Comparison of ENCODE assay signal across 9 cellular contexts in genomic region chr9:114958021-114958846, GRCh38. TPM values are rescaled to one million over a fixed set of nuclear protein-coding genes. Genes with fewer than 3 reads are reported as not detected.
DNase-seq lines count a peak whose midpoint lies in the region; ATAC-seq and TF ChIP-seq lines count a peak whose summit lies in the region.
"Had no signal": no experiment of that assay in that cellular context is flagged by ENCODE, and none has a peak within 500 bp of the region (broad histone marks: within the 10 kb centered on the region; RNA-seq: fewer than 3 reads in every experiment).

No MANE protein-coding gene starts in this region.

- H3K27ac Mint-ChIP-seq in stimulated activated naive CD8-positive, alpha-beta T cell treated with anti-CD3 and anti-CD28 coated beads, Interleukin-15, amount 100 ng/mL, for 72 hours = peak overlapping the region; percentile 98

- H3K36me3 ChIP-seq in mucosa of descending colon (ENCODE audit: low read depth) (no peaks in the 10 kb centered on the region), prostate gland (no peaks in the 10 kb centered on the region)

- H3K9me3 Mint-ChIP-seq in stimulated activated naive CD8-positive, alpha-beta T cell treated with anti-CD3 and anti-CD28 coated beads, Interleukin-15, amount 100 ng/mL, for 72 hours = peaks cover 42 to 44% of the 10 kb centered on the region in 2 donors

- peak; percentile 31 for ATAC-seq in mucosa of descending colon
- ATAC-seq in stimulated activated naive CD8-positive, alpha-beta T cell treated with anti-CD3 and anti-CD28 coated beads, Interleukin-15, amount 100 ng/mL, for 72 hours = peak; percentile 92
- ATAC-seq in GM18858 (IDR thresholded peaks at IDR 0.05; ENCODE audit: unreplicated experiment) = no peak
- no peak for ATAC-seq in GM19035 (IDR thresholded peaks at IDR 0.05; ENCODE audit: unreplicated experiment)

- H3K4me3 Mint-ChIP-seq in stimulated activated naive CD8-positive, alpha-beta T cell treated with anti-CD3 and anti-CD28 coated beads, Interleukin-15, amount 100 ng/mL, for 72 hours = peak overlapping the region; percentile 82 to 86

- TF ChIP-seq CTCF in mucosa of descending colon (IDR thresholded peaks at IDR 0.05) (no peak), prostate gland (IDR thresholded peaks at IDR 0.05) (no peak)

- H3K9me3 ChIP-seq in mucosa of descending colon (peaks cover 11% of the 10 kb centered on the region), prostate gland (no peaks in the 10 kb centered on the region)

- no peaks in the 10 kb centered on the region for H3K27me3 ChIP-seq in prostate gland (replicated peaks; ENCODE audit: insufficient read depth)

- DNase-seq in NOMO-1 (lab: John Stamatoyannopoulos, UW; ENCODE audit: unreplicated experiment in 2 of 2) (peak; percentile 84 to 87), mucosa of descending colon (peak in 2 of 3 donors; percentile 20 to 53), NCI-H524 (lab: John Stamatoyannopoulos, UW) (no peak), prostate gland (ENCODE audit: low spot score) (no peak)
- DNase-seq in activated T-helper 9 cell treated with anti-CD3 and anti-CD28 coated beads, Interleukin-2, amount 50 U/mL, for 16 hours (ENCODE audit: low read depth) = peak; percentile 17
- peak; percentile 59 to 72 for DNase-seq in stimulated activated naive CD8-positive, alpha-beta T cell treated with anti-CD3 and anti-CD28 coated beads, Interleukin-15, amount 100 ng/mL, for 72 hours

- no peaks in the 10 kb centered on the region for H3K4me1 ChIP-seq in mucosa of descending colon (ENCODE audit: low read depth)
- H3K4me1 ChIP-seq in prostate gland (replicated peaks) = no peaks in the 10 kb centered on the region

- H3K4me1 Mint-ChIP-seq in stimulated activated naive CD8-positive, alpha-beta T cell treated with anti-CD3 and anti-CD28 coated beads, Interleukin-15, amount 100 ng/mL, for 72 hours = peaks cover 84% of the 10 kb centered on the region

- TF ChIP-seq POLR2A in prostate gland (IDR thresholded peaks at IDR 0.05) = no peak

- H3K4me3 ChIP-seq in mucosa of descending colon = no peak overlapping the region
- no peak overlapping the region for H3K4me3 ChIP-seq in prostate gland

- H3K27ac ChIP-seq in prostate gland = no peak overlapping the region

- no peaks in the 10 kb centered on the region for H3K27me3 Mint-ChIP-seq in stimulated activated naive CD8-positive, alpha-beta T cell treated with anti-CD3 and anti-CD28 coated beads, Interleukin-15, amount 100 ng/mL, for 72 hours

- WGBS in prostate gland = 82% methylated on average over 12 of the region's 12 CpGs

- intact Hi-C loops in mucosa of descending colon (cut with DNase I, micrococcal nuclease) = no loop called here
- intact Hi-C loops in prostate gland (cut with DNase I) = no loop called here

RNA-seq across cellular contexts. Expression of gene TNFSF8, which starts 27.8 kb away (rescaled TPM):
- total RNA-seq in mucosa of descending colon (1 to 10 TPM; 1.0 to 1.3 (median 1.0) TPM), prostate gland (1 to 10 TPM in 1 of 2 donors, under 1 TPM in 1; 0.32 to 2.4 TPM)
- total RNA-seq: glomerular endothelial cell had no signal

Comparison
In these comparisons a context has a peak if more than half of its experiments do, and no peak if none do; other contexts are left out.
1. DNase-seq: peak in NOMO-1 (2 of 2), activated T-helper 9 cell treated with anti-CD3 and anti-CD28 coated beads, Interleukin-2, amount 50 U/mL, for 16 hours (single experiment), mucosa of descending colon (2 of 3) and stimulated activated naive CD8-positive, alpha-beta T cell treated with anti-CD3 and anti-CD28 coated beads, Interleukin-15, amount 100 ng/mL, for 72 hours (2 of 2); none in NCI-H524 (0 of 2) and prostate gland (single experiment).
2. ATAC-seq: peak in mucosa of descending colon (single experiment) and stimulated activated naive CD8-positive, alpha-beta T cell treated with anti-CD3 and anti-CD28 coated beads, Interleukin-15, amount 100 ng/mL, for 72 hours (single experiment); none in GM18858 (single experiment) and GM19035 (single experiment).